ENCODE assay signal across 8 cellular contexts in the genomic region with DNA sequence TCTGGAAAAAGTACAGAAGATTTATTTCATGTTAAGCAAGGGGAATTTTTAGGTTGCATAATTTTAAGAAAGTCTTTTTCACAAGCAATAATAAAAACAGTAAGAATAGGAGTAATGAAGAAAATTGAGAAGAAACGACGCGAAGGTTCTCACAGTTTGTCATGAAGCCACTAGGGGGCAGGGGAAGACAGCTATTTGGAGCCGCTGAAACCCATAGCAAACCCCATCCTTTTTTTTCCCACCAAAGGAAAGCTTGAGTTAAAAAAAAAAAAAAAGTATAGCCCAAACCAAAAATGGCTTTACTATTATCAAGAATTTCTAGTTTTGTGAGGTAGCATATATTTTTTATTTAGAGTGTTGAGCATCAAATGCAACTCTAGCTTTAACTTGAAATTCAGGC.
DNase-seq lines count a peak whose midpoint lies in the region; ATAC-seq, FAIRE-seq and TF ChIP-seq lines count a peak whose summit lies in the region.

No MANE protein-coding gene starts in this region.

- peaks cover 0 to 9% of the 10 kb centered on the region in 2 donors for H3K27me3 ChIP-seq in left lung

- TF ChIP-seq POLR2A in A549 (IDR thresholded peaks at IDR 0.05; ENCODE audit: low read length), result no peak
- no peak for TF ChIP-seq POLR2A in lower leg skin (IDR thresholded peaks at IDR 0.05)

- H3K9me3 ChIP-seq in A549, result peaks cover 5% of the 10 kb centered on the region; the same call in 1 of the 3 replicates
- peaks cover 0 to 6% of the 10 kb centered on the region in 2 donors for H3K9me3 ChIP-seq in left lung

- no peak overlapping the region for H3K4me3 ChIP-seq in A549
- no peak overlapping the region for H3K4me3 ChIP-seq in left lung
- H3K4me3 ChIP-seq in lower leg skin (ENCODE audit: low read depth, poor library complexity, severe bottlenecking), result no peak overlapping the region

- H3K36me3 ChIP-seq in left lung, result no peaks in the 10 kb centered on the region

- peaks cover 6 to 8% (median 8%) of the 10 kb centered on the region in 3 donors for H3K9me3 Mint-ChIP-seq in T-cell

- no peak for TF ChIP-seq EP300 in A549 (IDR thresholded peaks at IDR 0.05)

- POLR2A ChIA-PET in A549 (lab: Yijun Ruan, JAX) (no interaction called here), GM10248 (lab: Yijun Ruan, JAX) (no interaction called here), T-cell (lab: Charles Lee) (interaction anchor here (0.6 to 1.1 kb wide), 4 partner anchors 139 to 451 kb away, joined by 3 to 6 read pairs (median 5); no protein-coding TSS in a partner anchor)

- peak; percentile 47 to 73; a peak in 3 of 6 replicates for ATAC-seq in A549
- ATAC-seq in T-cell (replicated peaks in 1 of 4), result peak in 3 of 4 experiments; percentile 54 to 77 (median 65)
- peak; percentile 82 for ATAC-seq in left lung

- H3K27ac ChIP-seq in A549 (no peak overlapping the region), left lung (no peak overlapping the region)

- CTCF ChIA-PET in A549 (lab: Yijun Ruan, JAX) (interaction anchor here (0.5 to 7.8 kb wide), 30 partner anchors 9 to 486 kb away, joined by 3 to 77 read pairs (median 3); partner anchors contain the start of gene VPS4B), GM10248 (lab: Yijun Ruan, JAX) (interaction anchor here (0.7 to 9.7 kb wide), 43 partner anchors 10 to 431 kb away, joined by 3 to 109 read pairs (median 6); partner anchors contain the start of gene BCL2), T-cell (lab: Charles Lee) (interaction anchor here (0.6 to 5.1 kb wide), 34 partner anchors 9 to 980 kb away, joined by 3 to 60 read pairs (median 4); partner anchors contain the start of gene BCL2 (in 1 of the 2))

- DNase-seq in A549 (ENCODE audit: low read depth in 1 of 2, low spot score in 1 of 2) (peak; percentile 36 to 41), GM10248 (ENCODE audit: extremely low spot score) (peak; percentile 72), NAMALWA (ENCODE audit: low spot score) (peak; percentile 66), T-cell (peak in 29 of 34 experiments; percentile 9 to 56 (median 33)), cerebellar cortex (ENCODE audit: low spot score) (peak; percentile 68), left lung (no peak), lower leg skin (ENCODE audit: low spot score in 2 of 2) (no peak)
- peak; percentile 17 for DNase-seq in stimulated activated CD8-positive, alpha-beta memory T cell treated with anti-CD3 and anti-CD28 coated beads, Interleukin-15, amount 100 ng/mL, for 1 hour (ENCODE audit: low read depth)

- no peaks in the 10 kb centered on the region for H3K36me3 Mint-ChIP-seq in T-cell

- no peak overlapping the region for H3K4me2 ChIP-seq in A549

- H3K27ac Mint-ChIP-seq in T-cell, result no peak overlapping the region

- H3K4me3 Mint-ChIP-seq in T-cell, result no peak overlapping the region

- peaks cover 13 to 28% of the 10 kb centered on the region in 2 donors for H3K27me3 Mint-ChIP-seq in T-cell

- TF ChIP-seq CTCF in A549 (IDR thresholded peaks at IDR 0.05) (peak; percentile 66), GM10248 (IDR thresholded peaks at IDR 0.05; ENCODE audit: control extremely low read depth, extremely low read depth, low read depth, missing control alignments) (peak; percentile 66), left lung (IDR thresholded peaks at IDR 0.05) (peak; percentile 70 to 80), lower leg skin (IDR thresholded peaks at IDR 0.05) (peak in 1 of 3 donors; percentile 14)

- H3K4me1 ChIP-seq in A549, result no peaks in the 10 kb centered on the region
- H3K4me1 ChIP-seq in left lung, result no peaks in the 10 kb centered on the region

- intact Hi-C loops in left lung (cut with DNase I), result loop anchor here in 1 of 2 donors (5.0 to 10.0 kb wide), 2 partner anchors 306 to 429 kb away; no protein-coding TSS in a partner anchor
- intact Hi-C loops in lower leg skin (cut with DNase I; ENCODE audit: low total_unique reads), result loop anchor here (5.0 to 10.0 kb wide), 2 partner anchors 309 to 426 kb away; no protein-coding TSS in a partner anchor

- FAIRE-seq in A549 (lab: Jason Lieb, UNC), result no peak

- WGBS in A549 (ENCODE audit: missing lambda C conversion rate), result 0% methylated on average over 4 of the region's 4 CpGs
- WGBS in lower leg skin, 2 donors, result 0 to 2% methylated on average over 4 of the region's 4 CpGs

- peak; percentile 76 to 83 for TF ChIP-seq RAD21 in A549 (conservative IDR thresholded peaks at IDR 0.05 in 1 of 2, IDR thresholded peaks at IDR 0.05 in 1 of 2)

- no peaks in the 10 kb centered on the region for H3K4me1 Mint-ChIP-seq in T-cell

TF ChIP-seq in A549, 52 proteins besides CTCF, POLR2A, EP300 and RAD21:
- TF ChIP-seq EHF (CRISPR knock-in tag; IDR thresholded peaks at IDR 0.05) (no peak), SMC3 (IDR thresholded peaks at IDR 0.05) (peak; percentile 55; the same call in 2 of the 3 replicates), TFCP2L1 (CRISPR knock-in tag; IDR thresholded peaks at IDR 0.05) (no peak)
TF ChIP-seq in A549: peak in this region for 1.

Comparison
In these comparisons a context has a peak if more than half of its experiments do, and no peak if none do; other contexts are left out.
1. DNase-seq: peak in A549 (2 of 2), GM10248 (single experiment), NAMALWA (single experiment), T-cell (29 of 34), cerebellar cortex (single experiment) and stimulated activated CD8-positive, alpha-beta memory T cell treated with anti-CD3 and anti-CD28 coated beads, Interleukin-15, amount 100 ng/mL, for 1 hour (single experiment); none in left lung (0 of 2) and lower leg skin (0 of 2).
2. POLR2A ChIA-PET loops: an anchor here in T-cell (0.6 to 1.1 kb wide); none called in A549 and GM10248.
3. Peak in every context shown above with its lines, with median percentiles within 50 percentile points of each other: ATAC-seq.